Comparison of ENCODE assay signal across 1 cellular context in the genomic region with DNA sequence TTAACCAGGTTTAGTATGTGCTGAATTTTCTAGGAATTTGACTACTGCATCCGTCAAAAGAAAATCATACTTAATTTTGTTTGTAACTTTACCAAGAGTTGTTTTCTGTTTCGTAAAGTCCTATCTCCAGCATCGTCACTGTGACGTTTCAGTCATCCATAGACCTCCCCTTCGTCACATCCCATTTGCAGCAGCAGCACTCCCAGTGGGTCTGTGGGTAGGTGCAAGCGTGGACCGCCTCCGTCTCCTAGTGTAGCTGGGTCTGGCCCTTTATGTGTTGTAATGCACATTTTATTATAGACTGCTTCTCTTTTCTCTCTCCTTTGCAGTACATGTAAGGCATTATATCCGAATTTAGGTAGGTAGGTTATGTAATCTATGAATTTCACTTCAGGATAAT.
TF ChIP-seq lines count a peak whose summit lies in the region.

No MANE protein-coding gene starts in this region.

TF ChIP-seq in endothelial cell of umbilical vein, 7 proteins besides CTCF, POLR2A, EP300 and RAD21:
- TF ChIP-seq POLR2AphosphoS5 (IDR thresholded peaks at IDR 0.05; ENCODE audit: insufficient read depth, low read depth, low read length) (no peak), JUN (IDR thresholded peaks at IDR 0.05; ENCODE audit: borderline replicate concordance, insufficient read depth, insufficient read length, low read depth) (no peak), EZH2 (IDR thresholded peaks at IDR 0.05; ENCODE audit: borderline replicate concordance, low read depth, low read length, severe bottlenecking) (no peak), MAX (IDR thresholded peaks at IDR 0.05; ENCODE audit: insufficient read depth, insufficient read length) (no peak), GATA2 (IDR thresholded peaks at IDR 0.05; ENCODE audit: insufficient read depth, insufficient read length, low read depth, low read length) (no peak), MYC (IDR thresholded peaks at IDR 0.05; ENCODE audit: low read depth, low read length) (no peak), FOS (IDR thresholded peaks at IDR 0.05; ENCODE audit: borderline replicate concordance, insufficient read depth, low read length) (no peak)
TF ChIP-seq in endothelial cell of umbilical vein: peak in this region for 0.
